Comparison of ENCODE assay signal across 9 cellular contexts in the genomic region with DNA sequence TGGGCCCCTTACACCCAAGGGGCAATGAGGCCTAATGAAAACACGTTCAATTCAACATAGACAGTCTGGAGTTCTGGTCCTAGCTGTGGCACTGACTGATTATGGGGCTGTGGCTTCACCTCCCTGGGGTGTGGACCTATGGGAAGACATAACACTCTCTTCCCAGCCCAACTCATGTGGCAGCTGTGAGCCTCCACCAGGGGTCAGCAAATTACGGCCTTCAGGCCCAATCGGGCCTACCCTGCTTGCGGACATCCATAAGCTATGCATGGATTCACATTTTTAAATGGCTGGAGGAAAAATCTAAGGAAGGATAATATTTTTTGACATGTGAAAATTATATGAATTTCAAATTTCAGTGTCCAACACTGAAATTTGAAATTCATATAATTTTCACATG.
DNase-seq lines count a peak whose midpoint lies in the region; ATAC-seq and TF ChIP-seq lines count a peak whose summit lies in the region.
"Had no signal": no experiment of that assay in that cellular context is flagged by ENCODE, and none has a peak within 500 bp of the region (broad histone marks: within the 10 kb centered on the region; RNA-seq: fewer than 3 reads in every experiment).

No MANE protein-coding gene starts in this region.

- H3K9me2 ChIP-seq in Loucy (replicated peaks; ENCODE audit: low read depth, low read length): no peaks in the 10 kb centered on the region

- H2AFZ ChIP-seq in Loucy (ENCODE audit: low read length): no peak overlapping the region

- no peaks in the 10 kb centered on the region for H3K36me3 Mint-ChIP-seq in activated naive CD4-positive, alpha-beta T cell treated with anti-CD3 and anti-CD28 coated beads, Interleukin-2, amount 50 U/mL, for 72 hours
- H3K36me3 Mint-ChIP-seq: activated naive CD8-positive, alpha-beta T cell treated with anti-CD3 and anti-CD28 coated beads, Interleukin-2, amount 10 ng/mL, durations not matched to agents 7 days and 5 days had no signal

- H3K27ac ChIP-seq in aorta (ENCODE audit: low read depth in 1 of 2, low read length in 2 of 2): no peak overlapping the region

- no peak overlapping the region for H3K9ac ChIP-seq in Loucy (ENCODE audit: low read depth, low read length, poor library complexity, severe bottlenecking)

- H3K79me2 ChIP-seq in Loucy (ENCODE audit: insufficient read depth, low read length): no peaks in the 10 kb centered on the region

- no peaks in the 10 kb centered on the region for H3K27me3 ChIP-seq in Loucy (ENCODE audit: insufficient read depth, low read length, poor library complexity, severe bottlenecking)
- H3K27me3 ChIP-seq in aorta (ENCODE audit: control insufficient read depth in 1 of 2, insufficient read depth in 2 of 2, low read length in 1 of 2): no peaks in the 10 kb centered on the region

- H3K4me1 ChIP-seq in Loucy (ENCODE audit: insufficient read depth, low read length, poor library complexity, severe bottlenecking): no peaks in the 10 kb centered on the region
- H3K4me1 ChIP-seq in aorta (ENCODE audit: control insufficient read depth in 1 of 2, insufficient read depth in 2 of 2, low read length in 2 of 2): no peaks in the 10 kb centered on the region

- H3F3A ChIP-seq in Loucy (ENCODE audit: low read depth): no peaks in the 10 kb centered on the region

- no peaks in the 10 kb centered on the region for H3K9me3 ChIP-seq in Loucy (ENCODE audit: insufficient read depth, low read depth, low read length)
- no peaks in the 10 kb centered on the region for H3K9me3 ChIP-seq in aorta (ENCODE audit: control insufficient read depth, low read length)

- H3K9me3 Mint-ChIP-seq in activated naive CD4-positive, alpha-beta T cell treated with anti-CD3 and anti-CD28 coated beads, Interleukin-2, amount 50 U/mL, for 72 hours: no peaks in the 10 kb centered on the region
- H3K9me3 Mint-ChIP-seq: activated naive CD8-positive, alpha-beta T cell treated with anti-CD3 and anti-CD28 coated beads, Interleukin-2, amount 10 ng/mL, durations not matched to agents 7 days and 5 days had no signal

- H3K4me2 ChIP-seq in Loucy (ENCODE audit: low read depth, low read length, poor library complexity, severe bottlenecking): no peak overlapping the region

- peak in 1 of 2 donors; percentile 9 for DNase-seq in activated naive CD4-positive, alpha-beta T cell treated with anti-CD3 and anti-CD28 coated beads, Interleukin-2, amount 50 U/mL, for 72 hours (ENCODE audit: low spot score in 2 of 2)
- no peak for DNase-seq in activated naive CD4-positive, alpha-beta T cell treated with Interleukin-2 at 50 U/mL for 16 hours
- DNase-seq in ecto neural progenitor cell (ENCODE audit: low spot score): peak; percentile 57
- peak in 43 of 56 donors; percentile 4 to 67 (median 36) for DNase-seq in nucleus accumbens (lab: John Stamatoyannopoulos, UW)
- DNase-seq in aorta: no peak
- no peak for DNase-seq in mucosa of gallbladder (ENCODE audit: low spot score)
- DNase-seq: activated naive CD8-positive, alpha-beta T cell treated with anti-CD3 and anti-CD28 coated beads, Interleukin-2, amount 10 ng/mL, durations not matched to agents 7 days and 5 days had no signal

- 60 to 74% methylated on average over 4 of the region's 4 CpGs for WGBS in aorta, 2 donors

- intact Hi-C loops in aorta (cut with DNase I): no loop called here

- no peaks in the 10 kb centered on the region for H3K36me3 ChIP-seq in Loucy (ENCODE audit: insufficient read depth, low read length)
- H3K36me3 ChIP-seq in aorta (ENCODE audit: control insufficient read depth in 1 of 2, insufficient read depth in 2 of 2, low read length in 1 of 2): no peaks in the 10 kb centered on the region

- H3K4me3 ChIP-seq in Loucy (ENCODE audit: low read length, poor library complexity, severe bottlenecking): no peak overlapping the region
- H3K4me3 ChIP-seq in aorta (ENCODE audit: low read length in 2 of 2): no peak overlapping the region

- TF ChIP-seq CTCF in Loucy (conservative IDR thresholded peaks at IDR 0.05; ENCODE audit: low read length): peak; percentile 51

- H3K27ac Mint-ChIP-seq in activated naive CD4-positive, alpha-beta T cell treated with anti-CD3 and anti-CD28 coated beads, Interleukin-2, amount 50 U/mL, for 72 hours: no peak overlapping the region
- H3K27ac Mint-ChIP-seq: activated naive CD8-positive, alpha-beta T cell treated with anti-CD3 and anti-CD28 coated beads, Interleukin-2, amount 10 ng/mL, durations not matched to agents 7 days and 5 days had no signal

- peak; percentile 50 to 57 for ATAC-seq in activated naive CD4-positive, alpha-beta T cell treated with anti-CD3 and anti-CD28 coated beads, Interleukin-2, amount 50 U/mL, for 72 hours
- no peak for ATAC-seq in aorta (ENCODE audit: low FRiP score)
- no peak for ATAC-seq in HG03442 (IDR thresholded peaks at IDR 0.05; ENCODE audit: unreplicated experiment)

- H4K20me1 ChIP-seq in Loucy (ENCODE audit: insufficient read depth, low read length, poor library complexity, severe bottlenecking): no peaks in the 10 kb centered on the region

Comparison
In these comparisons a context has a peak if more than half of its experiments do, and no peak if none do; other contexts are left out.
1. ATAC-seq: peak in activated naive CD4-positive, alpha-beta T cell treated with anti-CD3 and anti-CD28 coated beads, Interleukin-2, amount 50 U/mL, for 72 hours (2 of 2); none in aorta (single experiment) and HG03442 (single experiment).
2. DNase-seq: peak in ecto neural progenitor cell (single experiment) and nucleus accumbens (43 of 56); none in activated naive CD4-positive, alpha-beta T cell treated with Interleukin-2 at 50 U/mL for 16 hours (single experiment), aorta (0 of 2) and mucosa of gallbladder (single experiment).